In genomic region chr17:81889602-81890001, GRCh38 we compare ENCODE assay signal across 12 cellular contexts. TPM values are rescaled to one million over a fixed set of nuclear protein-coding genes. Genes with fewer than 3 reads are reported as not detected.
DNase-seq lines count a peak whose midpoint lies in the region; ATAC-seq, FAIRE-seq and TF ChIP-seq lines count a peak whose summit lies in the region.
"Had no signal": no experiment of that assay in that cellular context is flagged by ENCODE, and none has a peak within 500 bp of the region (broad histone marks: within the 10 kb centered on the region; RNA-seq: fewer than 3 reads in every experiment).

No MANE protein-coding gene starts in this region.

- no peaks in the 10 kb centered on the region for H3K9me2 ChIP-seq in SU-DHL-6 (replicated peaks; ENCODE audit: insufficient read depth, low read length)

- TF ChIP-seq EP300 in HepG2 (IDR thresholded peaks at IDR 0.05; ENCODE audit: low read depth in 2 of 2, low read length in 2 of 2) (no peak), HepG2 (CRISPR knock-in tag; IDR thresholded peaks at IDR 0.05; ENCODE audit: borderline replicate concordance) (no peak)

- in situ Hi-C loops in HepG2 (cut with HindIII; ENCODE audit: extremely low pct_ligation_motif_present, low pct_unique_long_range_greater_than_20kb): no loop called here

- H3K27me3 ChIP-seq in HepG2 (ENCODE audit: control insufficient read depth in 1 of 2, insufficient read depth in 2 of 2, low read length in 2 of 2): peaks cover 0 to 6% of the 10 kb centered on the region in 2 experiments; a peak in 2 of 5 replicates
- no peaks in the 10 kb centered on the region for H3K27me3 ChIP-seq in right lobe of liver
- no peaks in the 10 kb centered on the region for H3K27me3 ChIP-seq in SU-DHL-6 (ENCODE audit: low read length)
- H3K27me3 ChIP-seq: esophagus squamous epithelium had no signal

- ATAC-seq in HepG2 (no peak), right lobe of liver (no peak), HG03342 (IDR thresholded peaks at IDR 0.05; ENCODE audit: unreplicated experiment) (no peak), GM21515 (IDR thresholded peaks at IDR 0.05; ENCODE audit: unreplicated experiment) (no peak)

- H3K9ac ChIP-seq in HepG2 (ENCODE audit: insufficient read depth, low read depth, low read length) (peak overlapping the region; percentile 99; the same call in 1 of the 2 replicates), SU-DHL-6 (ENCODE audit: low read length) (peak overlapping the region; percentile 97)

- no TSS peak for BruUV-seq in HepG2 (replicated peaks; lab: Mats Ljungman, UMichigan)

- TF ChIP-seq CTCF in HepG2 (CRISPR knock-in tag; IDR thresholded peaks at IDR 0.05) (no peak), right lobe of liver (IDR thresholded peaks at IDR 0.05) (no peak), SU-DHL-6 (IDR thresholded peaks at IDR 0.05; ENCODE audit: insufficient read depth, low read length, poor library complexity, severe bottlenecking) (no peak), fibroblast of mammary gland (conservative IDR thresholded peaks at IDR 0.05; ENCODE audit: control insufficient read depth, insufficient read depth, low read depth, low read length) (no peak)

- H3K27ac ChIP-seq in HepG2 (ENCODE audit: extremely low read length, insufficient read depth, low read length): peak overlapping the region; percentile 76
- H3K27ac ChIP-seq in right lobe of liver: no peak overlapping the region
- H3K27ac ChIP-seq in SU-DHL-6 (ENCODE audit: low read depth, low read length): no peak overlapping the region

- H3K4me1 ChIP-seq in HepG2 (ENCODE audit: insufficient read depth, low read length) (peaks cover 36% of the 10 kb centered on the region), right lobe of liver (peaks cover 0 to 19% (median 5%) of the 10 kb centered on the region in 4 donors)

- no peak for FAIRE-seq in HepG2 (lab: Jason Lieb, UNC)

- 95% methylated on average over 9 of the region's 9 CpGs for WGBS in HepG2 (ENCODE audit: low lambda C conversion rate)
- WGBS in right lobe of liver (ENCODE audit: insufficient coverage, low coverage, low lambda C conversion rate, missing lambda C conversion rate): 100% methylated on average over 1 of the region's 9 CpGs

- DNase-seq in HepG2 (ENCODE audit: low spot score) (no peak), right lobe of liver (no peak), fibroblast of mammary gland (ENCODE audit: low read depth) (no peak), NCI-H2107 (lab: John Stamatoyannopoulos, UW) (no peak), NCI-H146 (lab: John Stamatoyannopoulos, UW) (no peak)
- DNase-seq: activated effector memory CD4-positive, alpha-beta T cell treated with Interleukin-2 at 50 U/mL for 16 hours; esophagus squamous epithelium; stimulated activated CD4-positive, alpha-beta T cell treated with anti-CD3 and anti-CD28 coated beads, Interleukin-15, amount 100 ng/mL, for 24 hours had no signal

- H2AFZ ChIP-seq in HepG2 (ENCODE audit: low read length) (no peak overlapping the region), SU-DHL-6 (ENCODE audit: low read depth, low read length, severe bottlenecking) (no peak overlapping the region)

- H3K9me3 ChIP-seq in HepG2 (ENCODE audit: low read length) (no peaks in the 10 kb centered on the region), right lobe of liver (no peaks in the 10 kb centered on the region), SU-DHL-6 (ENCODE audit: insufficient read depth, low read length) (no peaks in the 10 kb centered on the region)
- H3K9me3 ChIP-seq: esophagus squamous epithelium had no signal

- H3K4me3 ChIP-seq in HepG2 (replicated peaks in 1 of 3; ENCODE audit: insufficient read depth in 1 of 3, low read depth in 2 of 3, low read length in 3 of 3) (peak overlapping the region; percentile 94 to 98 (median 94); a peak in 5 of 6 replicates), right lobe of liver (no peak overlapping the region), SU-DHL-6 (ENCODE audit: insufficient read depth, low read length, poor library complexity, severe bottlenecking) (peak overlapping the region; percentile 82), fibroblast of mammary gland (ENCODE audit: control insufficient read depth, low read depth, low read length) (peak overlapping the region; percentile 78)
- H3K4me3 ChIP-seq: lung had no signal

- TF ChIP-seq POLR2A in HepG2 (IDR thresholded peaks at IDR 0.05; ENCODE audit: insufficient read depth in 1 of 2, low read depth in 2 of 2, low read length in 2 of 2) (no peak), right lobe of liver (IDR thresholded peaks at IDR 0.05) (no peak)

- CTCF ChIA-PET in HepG2 (lab: Yijun Ruan, JAX; ENCODE audit: low intra/inter-chr PET ratio, low total read pairs): no interaction called here

- H3F3A ChIP-seq in SU-DHL-6 (ENCODE audit: insufficient read depth): peaks cover 13% of the 10 kb centered on the region

- H4K20me1 ChIP-seq in HepG2 (ENCODE audit: insufficient read depth, low read length): no peaks in the 10 kb centered on the region
- H4K20me1 ChIP-seq in SU-DHL-6 (ENCODE audit: low read depth, low read length): peaks cover 4% of the 10 kb centered on the region; the same call in 1 of the 2 replicates

- TF ChIP-seq RAD21 in HepG2 (CRISPR knock-in tag; IDR thresholded peaks at IDR 0.05): no peak

- intact Hi-C loops in HepG2 (cut with micrococcal nuclease; ENCODE audit: unreplicated experiment): no loop called here
- intact Hi-C loops in right lobe of liver (cut with DNase I): loop anchor here in 1 of 2 donors (10.0 kb wide), 1 partner anchor 125 kb away; no protein-coding TSS in a partner anchor

- H3K79me2 ChIP-seq in HepG2 (ENCODE audit: insufficient read depth, low read length): peaks cover 52% of the 10 kb centered on the region
- H3K79me2 ChIP-seq in SU-DHL-6 (ENCODE audit: insufficient read depth, low read length): peaks cover 68% of the 10 kb centered on the region

- H3K4me2 ChIP-seq in HepG2 (ENCODE audit: low read depth, low read length): peak overlapping the region; percentile 98
- H3K4me2 ChIP-seq in SU-DHL-6 (ENCODE audit: low read depth, low read length, poor library complexity, severe bottlenecking): peak overlapping the region; percentile 86

- H3K36me3 ChIP-seq in HepG2 (replicated peaks in 1 of 2; ENCODE audit: control insufficient read depth in 1 of 2, insufficient read depth in 2 of 2, low read length in 2 of 2) (peaks cover 42 to 58% of the 10 kb centered on the region in 2 experiments), right lobe of liver (peaks cover 4 to 41% (median 11%) of the 10 kb centered on the region in 4 donors), SU-DHL-6 (ENCODE audit: low read length) (peaks cover 30% of the 10 kb centered on the region)

- POLR2A ChIA-PET in HepG2 (lab: Yijun Ruan, JAX): no interaction called here

RNA-seq across cellular contexts. Expression of gene ALYREF, which starts 1.8 kb away (rescaled TPM):
- total RNA-seq in HepG2 (2016; rRNA removed; fragmentation: Illumina TruSeq; extraction: Trizol): 264 and 269 TPM in 2 replicates
- 86.2 and 89.3 TPM in 2 replicates for total RNA-seq in HepG2 (2016; cell fraction: cytosol; rRNA removed; fragmentation: Illumina TruSeq; extraction: Trizol; ENCODE audit: low read depth)
- 272 and 275 TPM in 2 replicates for total RNA-seq in HepG2 (2016; cell fraction: insoluble cytoplasmic fraction; rRNA removed; fragmentation: Illumina TruSeq; extraction: Trizol)
- 108 and 110 TPM in 2 replicates for total RNA-seq in HepG2 (2016; cell fraction: membrane; rRNA removed; fragmentation: Illumina TruSeq; extraction: Trizol)
- 101 and 105 TPM in 2 replicates for total RNA-seq in HepG2 (2016; cell fraction: nucleus; rRNA removed; fragmentation: Illumina TruSeq; extraction: Trizol)
- polyA plus RNA-seq in HepG2 (2011; rRNA removed): 58.4 and 59.8 TPM in 2 replicates
- polyA plus RNA-seq in HepG2 (2011; cell fraction: cytosol; rRNA removed): 45.3 and 72.1 TPM in 2 replicates
- 54.3 and 67.4 TPM in 2 replicates for polyA plus RNA-seq in HepG2 (2011; cell fraction: nucleus; rRNA removed)
- 42.1 and 68.4 TPM in 2 replicates for polyA plus RNA-seq in HepG2 (2012)
- polyA plus RNA-seq in HepG2 (2016; cell fraction: cytosol; fragmentation: Illumina TruSeq; extraction: Trizol; ENCODE audit: low read depth): 78.5 and 81.9 TPM in 2 replicates
- 267 TPM in 2 replicates for polyA plus RNA-seq in HepG2 (2016; cell fraction: insoluble cytoplasmic fraction; fragmentation: Illumina TruSeq; extraction: Trizol; ENCODE audit: low read depth)
- 83.5 and 93.6 TPM in 2 replicates for polyA plus RNA-seq in HepG2 (2016; cell fraction: membrane; fragmentation: Illumina TruSeq; extraction: Trizol; ENCODE audit: low read depth)
- 158 and 162 TPM in 2 replicates for polyA plus RNA-seq in HepG2 (2016; cell fraction: nucleus; fragmentation: Illumina TruSeq; extraction: Trizol; ENCODE audit: insufficient read depth, low read depth)
- 80.4 and 133 TPM in 2 replicates for polyA minus RNA-seq in HepG2 (2011; rRNA and poly(A)+ RNA removed; ENCODE audit: low replicate concordance)
- polyA minus RNA-seq in HepG2 (2011; cell fraction: cytosol; rRNA and poly(A)+ RNA removed): 40.2 and 48.3 TPM in 2 replicates
- 44.9 and 56.4 TPM in 2 replicates for polyA minus RNA-seq in HepG2 (2011; cell fraction: nucleus; rRNA and poly(A)+ RNA removed)
- total RNA-seq in right lobe of liver: 10 to 100 TPM; 11.6 to 20.3 (median 18.8) TPM

RNA-seq across cellular contexts. Expression of gene ANAPC11, which starts 1.9 kb away (rescaled TPM):
- total RNA-seq in HepG2 (2016; rRNA removed; fragmentation: Illumina TruSeq; extraction: Trizol) (114 and 127 TPM in 2 replicates), right lobe of liver (100 to 1,000 TPM in 1 of 6 experiments, 10 to 100 TPM in 5; 54.3 to 101 (median 73.3) TPM)
- 131 and 197 TPM in 2 replicates for total RNA-seq in HepG2 (2016; cell fraction: cytosol; rRNA removed; fragmentation: Illumina TruSeq; extraction: Trizol; ENCODE audit: low read depth)
- 108 and 128 TPM in 2 replicates for total RNA-seq in HepG2 (2016; cell fraction: insoluble cytoplasmic fraction; rRNA removed; fragmentation: Illumina TruSeq; extraction: Trizol)
- total RNA-seq in HepG2 (2016; cell fraction: membrane; rRNA removed; fragmentation: Illumina TruSeq; extraction: Trizol): 131 and 179 TPM in 2 replicates
- 50.9 and 64.4 TPM in 2 replicates for total RNA-seq in HepG2 (2016; cell fraction: nucleus; rRNA removed; fragmentation: Illumina TruSeq; extraction: Trizol)
- polyA plus RNA-seq in HepG2 (2011; rRNA removed): 235 and 250 TPM in 2 replicates
- 444 and 596 TPM in 2 replicates for polyA plus RNA-seq in HepG2 (2011; cell fraction: cytosol; rRNA removed)
- 192 and 202 TPM in 2 replicates for polyA plus RNA-seq in HepG2 (2011; cell fraction: nucleus; rRNA removed)
- polyA plus RNA-seq in HepG2 (2012): 95.6 and 161 TPM in 2 replicates
- polyA plus RNA-seq in HepG2 (2016; cell fraction: cytosol; fragmentation: Illumina TruSeq; extraction: Trizol; ENCODE audit: low read depth): 209 and 306 TPM in 2 replicates
- 119 and 120 TPM in 2 replicates for polyA plus RNA-seq in HepG2 (2016; cell fraction: insoluble cytoplasmic fraction; fragmentation: Illumina TruSeq; extraction: Trizol; ENCODE audit: low read depth)
- polyA plus RNA-seq in HepG2 (2016; cell fraction: membrane; fragmentation: Illumina TruSeq; extraction: Trizol; ENCODE audit: low read depth): 162 and 209 TPM in 2 replicates
- polyA plus RNA-seq in HepG2 (2016; cell fraction: nucleus; fragmentation: Illumina TruSeq; extraction: Trizol; ENCODE audit: insufficient read depth, low read depth): 107 and 109 TPM in 2 replicates
- 68.6 and 147 TPM in 2 replicates for polyA minus RNA-seq in HepG2 (2011; rRNA and poly(A)+ RNA removed; ENCODE audit: low replicate concordance)
- 32.2 and 42.7 TPM in 2 replicates for polyA minus RNA-seq in HepG2 (2011; cell fraction: cytosol; rRNA and poly(A)+ RNA removed)
- polyA minus RNA-seq in HepG2 (2011; cell fraction: nucleus; rRNA and poly(A)+ RNA removed): 23.0 and 25.9 TPM in 2 replicates

RNA-seq across cellular contexts. Expression of gene NPB, which starts 12.4 kb away (rescaled TPM):
- 0.56 and 0.93 TPM in 2 replicates for total RNA-seq in HepG2 (2016; rRNA removed; fragmentation: Illumina TruSeq; extraction: Trizol)
- total RNA-seq in HepG2 (2016; cell fraction: cytosol; rRNA removed; fragmentation: Illumina TruSeq; extraction: Trizol; ENCODE audit: low read depth): 0.97 and 1.1 TPM in 2 replicates
- total RNA-seq in HepG2 (2016; cell fraction: insoluble cytoplasmic fraction; rRNA removed; fragmentation: Illumina TruSeq; extraction: Trizol): 0.34 and 0.69 TPM in 2 replicates
- total RNA-seq in HepG2 (2016; cell fraction: membrane; rRNA removed; fragmentation: Illumina TruSeq; extraction: Trizol): 0.59 and 0.69 TPM in 2 replicates
- total RNA-seq in HepG2 (2016; cell fraction: nucleus; rRNA removed; fragmentation: Illumina TruSeq; extraction: Trizol): 0.31 and 0.44 TPM in 2 replicates
- 0.11 and 0.22 TPM in 2 replicates for polyA plus RNA-seq in HepG2 (2011; rRNA removed)
- polyA plus RNA-seq in HepG2 (2011; cell fraction: cytosol; rRNA removed): 0.59 and 0.70 TPM in 2 replicates
- polyA plus RNA-seq in HepG2 (2011; cell fraction: nucleus; rRNA removed): 0.52 and 0.66 TPM in 2 replicates
- polyA plus RNA-seq in HepG2 (2012): 1.6 TPM in 1 of 2 replicates, not detected in the other
- polyA plus RNA-seq in HepG2 (2016; cell fraction: cytosol; fragmentation: Illumina TruSeq; extraction: Trizol; ENCODE audit: low read depth): 1.2 and 1.7 TPM in 2 replicates
- polyA plus RNA-seq in HepG2 (2016; cell fraction: insoluble cytoplasmic fraction; fragmentation: Illumina TruSeq; extraction: Trizol; ENCODE audit: low read depth): 0.17 and 0.43 TPM in 2 replicates
- polyA plus RNA-seq in HepG2 (2016; cell fraction: membrane; fragmentation: Illumina TruSeq; extraction: Trizol; ENCODE audit: low read depth): 0.80 and 0.88 TPM in 2 replicates
- 1.3 TPM in 1 of 2 replicates, not detected in the other for polyA plus RNA-seq in HepG2 (2016; cell fraction: nucleus; fragmentation: Illumina TruSeq; extraction: Trizol; ENCODE audit: insufficient read depth, low read depth)
- 0.80 and 1.6 TPM in 2 replicates for polyA minus RNA-seq in HepG2 (2011; rRNA and poly(A)+ RNA removed; ENCODE audit: low replicate concordance)
- 0.53 TPM in 1 of 2 replicates, not detected in the other for polyA minus RNA-seq in HepG2 (2011; cell fraction: cytosol; rRNA and poly(A)+ RNA removed)
- 0.26 and 0.75 TPM in 2 replicates for polyA minus RNA-seq in HepG2 (2011; cell fraction: nucleus; rRNA and poly(A)+ RNA removed)
- total RNA-seq in right lobe of liver: 1 to 10 TPM in 2 of 6 experiments, under 1 TPM in 2, not detected in 2; 0.12 to 1.5 (median 0.87) TPM

RNA-seq across cellular contexts. Expression of gene ARHGDIA, which starts 18.5 kb away (rescaled TPM):
- total RNA-seq in HepG2 (2016; rRNA removed; fragmentation: Illumina TruSeq; extraction: Trizol) (64.0 and 120 TPM in 2 replicates), right lobe of liver (100 to 1,000 TPM in 5 of 6 experiments, 10 to 100 TPM in 1; 92.4 to 162 (median 137) TPM)
- total RNA-seq in HepG2 (2016; cell fraction: cytosol; rRNA removed; fragmentation: Illumina TruSeq; extraction: Trizol; ENCODE audit: low read depth): 25.7 and 26.7 TPM in 2 replicates
- total RNA-seq in HepG2 (2016; cell fraction: insoluble cytoplasmic fraction; rRNA removed; fragmentation: Illumina TruSeq; extraction: Trizol): 73.7 and 111 TPM in 2 replicates
- 68.1 and 73.5 TPM in 2 replicates for total RNA-seq in HepG2 (2016; cell fraction: membrane; rRNA removed; fragmentation: Illumina TruSeq; extraction: Trizol)
- 66.3 and 84.1 TPM in 2 replicates for total RNA-seq in HepG2 (2016; cell fraction: nucleus; rRNA removed; fragmentation: Illumina TruSeq; extraction: Trizol)
- polyA plus RNA-seq in HepG2 (2011; rRNA removed): 40.0 and 52.1 TPM in 2 replicates
- 61.3 and 96.2 TPM in 2 replicates for polyA plus RNA-seq in HepG2 (2011; cell fraction: cytosol; rRNA removed)
- 174 and 191 TPM in 2 replicates for polyA plus RNA-seq in HepG2 (2011; cell fraction: nucleus; rRNA removed)
- 159 and 169 TPM in 2 replicates for polyA plus RNA-seq in HepG2 (2012)
- polyA plus RNA-seq in HepG2 (2016; cell fraction: cytosol; fragmentation: Illumina TruSeq; extraction: Trizol; ENCODE audit: low read depth): 89.7 and 102 TPM in 2 replicates
- polyA plus RNA-seq in HepG2 (2016; cell fraction: insoluble cytoplasmic fraction; fragmentation: Illumina TruSeq; extraction: Trizol; ENCODE audit: low read depth): 221 and 287 TPM in 2 replicates
- 171 and 188 TPM in 2 replicates for polyA plus RNA-seq in HepG2 (2016; cell fraction: membrane; fragmentation: Illumina TruSeq; extraction: Trizol; ENCODE audit: low read depth)
- 248 and 249 TPM in 2 replicates for polyA plus RNA-seq in HepG2 (2016; cell fraction: nucleus; fragmentation: Illumina TruSeq; extraction: Trizol; ENCODE audit: insufficient read depth, low read depth)
- 35.7 and 46.7 TPM in 2 replicates for polyA minus RNA-seq in HepG2 (2011; rRNA and poly(A)+ RNA removed; ENCODE audit: low replicate concordance)
- 54.0 and 54.8 TPM in 2 replicates for polyA minus RNA-seq in HepG2 (2011; cell fraction: cytosol; rRNA and poly(A)+ RNA removed)
- polyA minus RNA-seq in HepG2 (2011; cell fraction: nucleus; rRNA and poly(A)+ RNA removed): 52.7 and 57.6 TPM in 2 replicates

RNA-seq across cellular contexts. Expression of gene PCYT2, which starts 21.6 kb away (rescaled TPM):
- 240 and 297 TPM in 2 replicates for total RNA-seq in HepG2 (2016; rRNA removed; fragmentation: Illumina TruSeq; extraction: Trizol)
- total RNA-seq in HepG2 (2016; cell fraction: cytosol; rRNA removed; fragmentation: Illumina TruSeq; extraction: Trizol; ENCODE audit: low read depth): 152 and 156 TPM in 2 replicates
- total RNA-seq in HepG2 (2016; cell fraction: insoluble cytoplasmic fraction; rRNA removed; fragmentation: Illumina TruSeq; extraction: Trizol): 223 and 298 TPM in 2 replicates
- 178 and 208 TPM in 2 replicates for total RNA-seq in HepG2 (2016; cell fraction: membrane; rRNA removed; fragmentation: Illumina TruSeq; extraction: Trizol)
- total RNA-seq in HepG2 (2016; cell fraction: nucleus; rRNA removed; fragmentation: Illumina TruSeq; extraction: Trizol): 220 and 223 TPM in 2 replicates
- 147 and 222 TPM in 2 replicates for polyA plus RNA-seq in HepG2 (2011; rRNA removed)
- 94.7 and 118 TPM in 2 replicates for polyA plus RNA-seq in HepG2 (2011; cell fraction: cytosol; rRNA removed)
- polyA plus RNA-seq in HepG2 (2011; cell fraction: nucleus; rRNA removed): 1,015 and 1,225 TPM in 2 replicates
- polyA plus RNA-seq in HepG2 (2012): 124 and 128 TPM in 2 replicates
- polyA plus RNA-seq in HepG2 (2016; cell fraction: cytosol; fragmentation: Illumina TruSeq; extraction: Trizol; ENCODE audit: low read depth): 113 and 134 TPM in 2 replicates
- polyA plus RNA-seq in HepG2 (2016; cell fraction: insoluble cytoplasmic fraction; fragmentation: Illumina TruSeq; extraction: Trizol; ENCODE audit: low read depth): 235 and 242 TPM in 2 replicates
- polyA plus RNA-seq in HepG2 (2016; cell fraction: membrane; fragmentation: Illumina TruSeq; extraction: Trizol; ENCODE audit: low read depth): 149 and 175 TPM in 2 replicates
- polyA plus RNA-seq in HepG2 (2016; cell fraction: nucleus; fragmentation: Illumina TruSeq; extraction: Trizol; ENCODE audit: insufficient read depth, low read depth): 499 and 551 TPM in 2 replicates
- polyA minus RNA-seq in HepG2 (2011; rRNA and poly(A)+ RNA removed; ENCODE audit: low replicate concordance): 38.6 and 144 TPM in 2 replicates
- polyA minus RNA-seq in HepG2 (2011; cell fraction: cytosol; rRNA and poly(A)+ RNA removed): 47.2 and 54.9 TPM in 2 replicates
- polyA minus RNA-seq in HepG2 (2011; cell fraction: nucleus; rRNA and poly(A)+ RNA removed): 202 and 210 TPM in 2 replicates
- total RNA-seq in right lobe of liver: 100 to 1,000 TPM in 1 of 6 experiments, 10 to 100 TPM in 5; 63.5 to 103 (median 89.3) TPM

Comparison
In these comparisons a context has a peak if more than half of its experiments do, and no peak if none do; other contexts are left out.
1. H3K4me3 ChIP-seq: peak in HepG2 (3 of 3), SU-DHL-6 (single experiment) and fibroblast of mammary gland (single experiment); none in right lobe of liver (0 of 3).
2. RNA of gene ALYREF, which starts 1.8 kb away (total RNA-seq): 86.2 to 275 TPM in HepG2; 11.6 to 20.3 TPM in right lobe of liver; every median in the first group is over 4 times any median in the second.